ENCODE assay signal across 23 cellular contexts in the genomic region with DNA sequence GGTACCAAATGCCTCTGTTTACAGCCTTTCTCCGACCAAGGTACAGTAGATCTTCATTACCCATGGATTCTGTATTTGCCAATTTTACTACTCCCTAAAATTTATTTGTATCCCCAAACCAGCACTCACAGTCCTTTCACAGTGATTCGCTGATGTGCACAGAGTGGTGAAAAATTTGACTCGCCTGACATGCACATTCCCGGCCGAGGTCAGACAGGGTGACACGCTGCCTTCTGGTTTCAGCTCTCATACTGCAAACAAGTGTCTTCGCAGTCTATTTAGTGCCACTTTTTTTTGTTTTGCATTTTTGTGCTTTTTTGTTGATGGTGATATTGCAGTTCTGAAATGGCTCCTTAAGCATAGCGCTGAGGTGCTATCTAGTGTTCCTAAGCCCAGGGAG.
DNase-seq lines count a peak whose midpoint lies in the region; ATAC-seq and TF ChIP-seq lines count a peak whose summit lies in the region.
"Had no signal": no experiment of that assay in that cellular context is flagged by ENCODE, and none has a peak within 500 bp of the region (broad histone marks: within the 10 kb centered on the region; RNA-seq: fewer than 3 reads in every experiment).

No MANE protein-coding gene starts in this region.

- intact Hi-C loops in Right ventricle myocardium superior (cut with DNase I) (no loop called here), right cardiac atrium (cut with DNase I) (no loop called here), sigmoid colon (cut with DNase I) (no loop called here)

- TF ChIP-seq EP300 in sigmoid colon (IDR thresholded peaks at IDR 0.05): no peak

- H3K4me1 ChIP-seq in right cardiac atrium (ENCODE audit: control insufficient read depth, insufficient read depth, low read length): peaks cover 5% of the 10 kb centered on the region
- H3K4me1 ChIP-seq in HEK293 (ENCODE audit: control insufficient read depth, insufficient read depth, low read length): peaks cover 50% of the 10 kb centered on the region
- H3K4me1 ChIP-seq in sigmoid colon: peaks cover 0 to 35% (median 21%) of the 10 kb centered on the region in 4 donors
- H3K4me1 ChIP-seq: HAP-1 had no signal

- CTCF ChIA-PET in HEK293 (lab: Yijun Ruan, JAX): interaction anchor here (0.6 kb wide), 1 partner anchor 132 kb away, joined by 4 read pairs; no protein-coding TSS in a partner anchor

- no peaks in the 10 kb centered on the region for H3K36me3 ChIP-seq in HEK293 (ENCODE audit: control insufficient read depth in 2 of 2, insufficient read depth in 1 of 2, low read length in 2 of 2)
- no peaks in the 10 kb centered on the region for H3K36me3 ChIP-seq in sigmoid colon
- H3K36me3 ChIP-seq: BLaER1 treated with 17β-estradiol and CSF1 and Interleukin-3, amounts not matched to agents 10 nM and 100 nM; HAP-1; MG63 had no signal

- TF ChIP-seq POLR2A in sigmoid colon (IDR thresholded peaks at IDR 0.05): no peak

- ATAC-seq in Right ventricle myocardium superior (ENCODE audit: poor library complexity) (peak; percentile 66), right cardiac atrium (no peak)
- ATAC-seq: GM12878, PC-3 had no signal

- TF ChIP-seq CTCF in HEK293 (tag by site-specific recombination; IDR thresholded peaks at IDR 0.05): no peak
- TF ChIP-seq CTCF in sigmoid colon (IDR thresholded peaks at IDR 0.05): no peak
- TF ChIP-seq CTCF in coronary artery (IDR thresholded peaks at IDR 0.05): no peak

- H3K27me3 ChIP-seq in right cardiac atrium (ENCODE audit: control insufficient read depth, insufficient read depth) (no peaks in the 10 kb centered on the region), sigmoid colon (no peaks in the 10 kb centered on the region)
- H3K27me3 ChIP-seq: BLaER1 treated with 17β-estradiol and CSF1 and Interleukin-3, amounts not matched to agents 10 nM and 100 nM; MG63 had no signal

- H3K4me3 ChIP-seq in right cardiac atrium (ENCODE audit: low read length) (no peak overlapping the region), HEK293 (ENCODE audit: low read depth, low read length) (no peak overlapping the region), sigmoid colon (no peak overlapping the region), coronary artery (no peak overlapping the region)
- H3K4me3 ChIP-seq: BLaER1 treated with 17β-estradiol and CSF1 and Interleukin-3, amounts not matched to agents 10 nM and 100 nM; GM12878; HAP-1; MG63 had no signal

- POLR2A ChIA-PET in HEK293 (lab: Yijun Ruan, JAX): no interaction called here

- DNase-seq in Right ventricle myocardium superior: no peak
- no peak for DNase-seq in right cardiac atrium
- peak; percentile 50 for DNase-seq in cerebellar cortex (ENCODE audit: low spot score)
- DNase-seq in sigmoid colon: peak; percentile 34
- DNase-seq in GM19238 (ENCODE audit: insufficient read length, low spot score): no peak
- DNase-seq in coronary artery (ENCODE audit: low spot score): no peak
- DNase-seq in NCI-H82 (lab: John Stamatoyannopoulos, UW): no peak
- DNase-seq: CD4-positive, alpha-beta T cell; GDM1; GOT3; IMR-90; KG1; MG63; NCI-H2029; NCI-H446 treated with DMSO at 0.1 percent for 48 hours; NCI-H526 treated with DMSO at 0.1 percent for 48 hours; NK-92 treated with Interleukin-12 subunit alpha and Interleukin-12 subunit beta, amount 100 ng/mL, for 24 hours; PC-3; SHP77 had no signal

- no peaks in the 10 kb centered on the region for H3K9me3 ChIP-seq in right cardiac atrium (ENCODE audit: control insufficient read depth, low read length)
- H3K9me3 ChIP-seq in HEK293 (ENCODE audit: control insufficient read depth, insufficient read depth, low read depth, low read length): no peaks in the 10 kb centered on the region
- no peaks in the 10 kb centered on the region for H3K9me3 ChIP-seq in sigmoid colon
- H3K9me3 ChIP-seq: HAP-1, MG63 had no signal

- 67% methylated on average over 8 of the region's 8 CpGs for whole genome bisulfite sequencing in right cardiac atrium
- 84 to 89% methylated on average over 8 of the region's 8 CpGs for WGBS in sigmoid colon, 2 donors

- H3K27ac ChIP-seq in right cardiac atrium (ENCODE audit: low read length): no peak overlapping the region
- peak overlapping the region; percentile 83; the same call in 1 of the 2 replicates for H3K27ac ChIP-seq in HEK293 (ENCODE audit: extremely low read depth, low read depth, low read length)
- peak overlapping the region in 2 of 4 donors; percentile 69 for H3K27ac ChIP-seq in sigmoid colon
- peak overlapping the region in 1 of 2 donors; percentile 86 for H3K27ac ChIP-seq in coronary artery
- H3K27ac ChIP-seq: BLaER1 treated with 17β-estradiol and CSF1 and Interleukin-3, amounts not matched to agents 10 nM and 100 nM had no signal

TF ChIP-seq in HEK293, 187 proteins besides CTCF, POLR2A, EP300 and RAD21:
- TF ChIP-seq ZNF843 (tag by site-specific recombination; IDR thresholded peaks at IDR 0.05) (no peak), ZNF391 (tag by site-specific recombination; IDR thresholded peaks at IDR 0.05; ENCODE audit: borderline replicate concordance, low read depth) (no peak), ZBTB20 (tag by site-specific recombination; IDR thresholded peaks at IDR 0.05) (0 out of 2 replicates have a peak, but pooled peaks have one; percentile 41), TRIM28 (IDR thresholded peaks at IDR 0.05; ENCODE audit: borderline replicate concordance, low read length) (no peak), FEZF1 (tag by site-specific recombination; IDR thresholded peaks at IDR 0.05) (peak; percentile 9; the same call in 1 of the 2 replicates), ZNF701 (tag by site-specific recombination; IDR thresholded peaks at IDR 0.05) (no peak), ZSCAN30 (tag by site-specific recombination; IDR thresholded peaks at IDR 0.05) (no peak), ZNF175 (tag by site-specific recombination; IDR thresholded peaks at IDR 0.05) (no peak), ZNF114 (tag by site-specific recombination; IDR thresholded peaks at IDR 0.05) (no peak), ZNF473 (tag by site-specific recombination; IDR thresholded peaks at IDR 0.05) (no peak), SCRT1 (tag by site-specific recombination; IDR thresholded peaks at IDR 0.05; ENCODE audit: borderline replicate concordance) (0 out of 2 replicates have a peak, but pooled peaks have one; percentile 35), ZNF837 (tag by site-specific recombination; IDR thresholded peaks at IDR 0.05) (no peak), SP7 (tag by site-specific recombination; IDR thresholded peaks at IDR 0.05) (no peak)
- TF ChIP-seq, protein P1, sequence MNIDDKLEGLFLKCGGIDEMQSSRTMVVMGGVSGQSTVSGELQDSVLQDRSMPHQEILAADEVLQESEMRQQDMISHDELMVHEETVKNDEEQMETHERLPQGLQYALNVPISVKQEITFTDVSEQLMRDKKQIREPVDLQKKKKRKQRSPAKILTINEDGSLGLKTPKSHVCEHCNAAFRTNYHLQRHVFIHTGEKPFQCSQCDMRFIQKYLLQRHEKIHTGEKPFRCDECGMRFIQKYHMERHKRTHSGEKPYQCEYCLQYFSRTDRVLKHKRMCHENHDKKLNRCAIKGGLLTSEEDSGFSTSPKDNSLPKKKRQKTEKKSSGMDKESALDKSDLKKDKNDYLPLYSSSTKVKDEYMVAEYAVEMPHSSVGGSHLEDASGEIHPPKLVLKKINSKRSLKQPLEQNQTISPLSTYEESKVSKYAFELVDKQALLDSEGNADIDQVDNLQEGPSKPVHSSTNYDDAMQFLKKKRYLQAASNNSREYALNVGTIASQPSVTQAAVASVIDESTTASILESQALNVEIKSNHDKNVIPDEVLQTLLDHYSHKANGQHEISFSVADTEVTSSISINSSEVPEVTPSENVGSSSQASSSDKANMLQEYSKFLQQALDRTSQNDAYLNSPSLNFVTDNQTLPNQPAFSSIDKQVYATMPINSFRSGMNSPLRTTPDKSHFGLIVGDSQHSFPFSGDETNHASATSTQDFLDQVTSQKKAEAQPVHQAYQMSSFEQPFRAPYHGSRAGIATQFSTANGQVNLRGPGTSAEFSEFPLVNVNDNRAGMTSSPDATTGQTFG (tag by site-specific recombination; IDR thresholded peaks at IDR 0.05; ENCODE audit: borderline replicate concordance): no peak
- TF ChIP-seq, protein P2, sequence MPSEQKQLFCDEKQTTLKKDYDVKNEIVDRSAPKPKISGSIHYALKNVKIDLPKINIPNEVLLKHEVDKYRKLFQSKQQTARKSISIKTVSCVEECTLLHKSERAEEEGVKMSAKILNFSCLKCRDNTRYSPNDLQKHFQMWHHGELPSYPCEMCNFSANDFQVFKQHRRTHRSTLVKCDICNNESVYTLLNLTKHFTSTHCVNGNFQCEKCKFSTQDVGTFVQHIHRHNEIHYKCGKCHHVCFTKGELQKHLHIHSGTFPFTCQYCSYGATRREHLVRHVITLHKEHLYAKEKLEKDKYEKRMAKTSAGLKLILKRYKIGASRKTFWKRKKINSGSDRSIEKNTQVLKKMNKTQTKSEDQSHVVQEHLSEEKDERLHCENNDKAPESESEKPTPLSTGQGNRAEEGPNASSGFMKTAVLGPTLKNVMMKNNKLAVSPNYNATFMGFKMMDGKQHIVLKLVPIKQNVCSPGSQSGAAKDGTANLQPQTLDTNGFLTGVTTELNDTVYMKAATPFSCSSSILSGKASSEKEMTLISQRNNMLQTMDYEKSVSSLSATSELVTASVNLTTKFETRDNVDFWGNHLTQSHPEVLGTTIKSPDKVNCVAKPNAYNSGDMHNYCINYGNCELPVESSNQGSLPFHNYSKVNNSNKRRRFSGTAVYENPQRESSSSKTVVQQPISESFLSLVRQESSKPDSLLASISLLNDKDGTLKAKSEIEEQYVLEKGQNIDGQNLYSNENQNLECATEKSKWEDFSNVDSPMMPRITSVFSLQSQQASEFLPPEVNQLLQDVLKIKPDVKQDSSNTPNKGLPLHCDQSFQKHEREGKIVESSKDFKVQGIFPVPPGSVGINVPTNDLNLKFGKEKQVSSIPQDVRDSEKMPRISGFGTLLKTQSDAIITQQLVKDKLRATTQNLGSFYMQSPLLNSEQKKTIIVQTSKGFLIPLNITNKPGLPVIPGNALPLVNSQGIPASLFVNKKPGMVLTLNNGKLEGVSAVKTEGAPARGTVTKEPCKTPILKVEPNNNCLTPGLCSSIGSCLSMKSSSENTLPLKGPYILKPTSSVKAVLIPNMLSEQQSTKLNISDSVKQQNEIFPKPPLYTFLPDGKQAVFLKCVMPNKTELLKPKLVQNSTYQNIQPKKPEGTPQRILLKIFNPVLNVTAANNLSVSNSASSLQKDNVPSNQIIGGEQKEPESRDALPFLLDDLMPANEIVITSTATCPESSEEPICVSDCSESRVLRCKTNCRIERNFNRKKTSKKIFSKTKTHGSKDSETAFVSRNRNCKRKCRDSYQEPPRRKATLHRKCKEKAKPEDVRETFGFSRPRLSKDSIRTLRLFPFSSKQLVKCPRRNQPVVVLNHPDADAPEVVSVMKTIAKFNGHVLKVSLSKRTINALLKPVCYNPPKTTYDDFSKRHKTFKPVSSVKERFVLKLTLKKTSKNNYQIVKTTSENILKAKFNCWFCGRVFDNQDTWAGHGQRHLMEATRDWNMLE (tag by site-specific recombination; conservative IDR thresholded peaks at IDR 0.05; ENCODE audit: low read depth): no peak

Comparison
In these comparisons a context has a peak if more than half of its experiments do, and no peak if none do; other contexts are left out.
1. DNase-seq: peak in cerebellar cortex (single experiment) and sigmoid colon (single experiment); none in Right ventricle myocardium superior (single experiment), right cardiac atrium (0 of 3), GM19238 (single experiment), coronary artery (single experiment) and NCI-H82 (single experiment).